1 cellular context compared by ENCODE assay signal in genomic region chr1:226646026-226646869, GRCh38.
TF ChIP-seq lines count a peak whose summit lies in the region.

No MANE protein-coding gene starts in this region.

TF ChIP-seq in HepG2, 621 proteins besides CTCF, POLR2A, EP300 and RAD21 (continued from another document):
- no peak for TF ChIP-seq GABPA (IDR thresholded peaks at IDR 0.05; ENCODE audit: low read depth, low read length)
- no peak for TF ChIP-seq GABPA (CRISPR knock-in tag; IDR thresholded peaks at IDR 0.05; ENCODE audit: low read depth)
- no peak for TF ChIP-seq ZKSCAN1 (IDR thresholded peaks at IDR 0.05; ENCODE audit: low read length)
- no peak for TF ChIP-seq ZNF839 (CRISPR knock-in tag; IDR thresholded peaks at IDR 0.05; ENCODE audit: borderline replicate concordance)
- TF ChIP-seq PTBP1 (IDR thresholded peaks at IDR 0.05; ENCODE audit: low read depth, low read length, poor library complexity, severe bottlenecking): no peak
- no peak for TF ChIP-seq ARID5B (CRISPR knock-in tag; IDR thresholded peaks at IDR 0.05)
- no peak for TF ChIP-seq ZNF619 (CRISPR knock-in tag; IDR thresholded peaks at IDR 0.05)
- TF ChIP-seq ATF7 (IDR thresholded peaks at IDR 0.05): no peak
- no peak for TF ChIP-seq ATF7 (CRISPR knock-in tag; IDR thresholded peaks at IDR 0.05)
- no peak for TF ChIP-seq RCOR2 (CRISPR knock-in tag; IDR thresholded peaks at IDR 0.05)
